In genomic region chr6:73774311-73774766, GRCh38 we compare ENCODE assay signal across 8 cellular contexts.
DNase-seq lines count a peak whose midpoint lies in the region; ATAC-seq and TF ChIP-seq lines count a peak whose summit lies in the region.

No MANE protein-coding gene starts in this region.

- H3K9me3 ChIP-seq in adipocyte (ENCODE audit: control insufficient read depth, low read length), result no peaks in the 10 kb centered on the region

- TF ChIP-seq CTCF in C4-2B (conservative IDR thresholded peaks at IDR 0.05), result peak; percentile 10; the same call in 1 of the 2 replicates

- peaks cover 32% of the 10 kb centered on the region for H3K36me3 Mint-ChIP-seq in activated CD4-positive, alpha-beta T cell treated with anti-CD3 and anti-CD28 coated beads, Interleukin-2, amount 10 ng/mL, durations not matched to agents 24 days and 14 days (ENCODE audit: low read depth)

- H3K9me3 Mint-ChIP-seq in activated CD4-positive, alpha-beta T cell treated with anti-CD3 and anti-CD28 coated beads, Interleukin-2, amount 10 ng/mL, durations not matched to agents 24 days and 14 days, result no peaks in the 10 kb centered on the region

- H3K27ac ChIP-seq in C4-2B, result peak overlapping the region; percentile 41; the same call in 1 of the 2 replicates

- ATAC-seq in HG02840 (IDR thresholded peaks at IDR 0.05; ENCODE audit: low FRiP score, unreplicated experiment), result peak; percentile 45
- no peak for ATAC-seq in HG02884 (IDR thresholded peaks at IDR 0.05; ENCODE audit: unreplicated experiment)

- H3K36me3 ChIP-seq in adipocyte (ENCODE audit: control insufficient read depth, insufficient read depth, low read length, severe bottlenecking), result peaks cover 19% of the 10 kb centered on the region

- H3K27ac Mint-ChIP-seq in activated CD4-positive, alpha-beta T cell treated with anti-CD3 and anti-CD28 coated beads, Interleukin-2, amount 10 ng/mL, durations not matched to agents 24 days and 14 days, result no peak overlapping the region

- H3K27me3 ChIP-seq in adipocyte (replicated peaks; ENCODE audit: control insufficient read depth, insufficient read depth, low read length), result no peaks in the 10 kb centered on the region

- DNase-seq in adipocyte (ENCODE audit: low read depth), result peak; percentile 85
- DNase-seq in kidney tubule cell (ENCODE audit: low spot score), result peak; percentile 50
- no peak for DNase-seq in activated CD4-positive, alpha-beta T cell treated with anti-CD3 and anti-CD28 coated beads, Interleukin-2, amount 10 ng/mL, durations not matched to agents 24 days and 14 days
- DNase-seq in HUDEP-2 (lab: John Stamatoyannopoulos, UW; ENCODE audit: unreplicated experiment in 76 of 76), result no peak
- DNase-seq in nucleus accumbens (lab: John Stamatoyannopoulos, UW), result no peak

- H3K4me1 Mint-ChIP-seq in activated CD4-positive, alpha-beta T cell treated with anti-CD3 and anti-CD28 coated beads, Interleukin-2, amount 10 ng/mL, durations not matched to agents 24 days and 14 days, result peaks cover 8% of the 10 kb centered on the region

- H3K4me3 Mint-ChIP-seq in activated CD4-positive, alpha-beta T cell treated with anti-CD3 and anti-CD28 coated beads, Interleukin-2, amount 10 ng/mL, durations not matched to agents 24 days and 14 days, result no peak overlapping the region

- intact Hi-C loops in activated CD4-positive, alpha-beta T cell treated with anti-CD3 and anti-CD28 coated beads, Interleukin-2, amount 10 ng/mL, durations not matched to agents 24 days and 14 days (cut with micrococcal nuclease), result no loop called here

- H3K4me3 ChIP-seq in adipocyte (ENCODE audit: low read length), result peak overlapping the region; percentile 63

- H3K27me3 Mint-ChIP-seq in activated CD4-positive, alpha-beta T cell treated with anti-CD3 and anti-CD28 coated beads, Interleukin-2, amount 10 ng/mL, durations not matched to agents 24 days and 14 days, result no peaks in the 10 kb centered on the region

- H3K4me1 ChIP-seq in adipocyte (ENCODE audit: control insufficient read depth, insufficient read depth, low read length), result peaks cover 29% of the 10 kb centered on the region

- H3K9ac ChIP-seq in adipocyte (ENCODE audit: low read length), result peak overlapping the region; percentile 76

Comparison
In these comparisons a context has a peak if more than half of its experiments do, and no peak if none do; other contexts are left out.
1. DNase-seq: peak in adipocyte (single experiment) and kidney tubule cell (single experiment); none in activated CD4-positive, alpha-beta T cell treated with anti-CD3 and anti-CD28 coated beads, Interleukin-2, amount 10 ng/mL, durations not matched to agents 24 days and 14 days (single experiment), HUDEP-2 (0 of 76) and nucleus accumbens (0 of 56).